ENCODE assay signal across 1 cellular context in genomic region chr20:12965212-12965879, GRCh38.
TF ChIP-seq lines count a peak whose summit lies in the region.

No MANE protein-coding gene starts in this region.

TF ChIP-seq in HepG2, 621 proteins besides CTCF, POLR2A, EP300 and RAD21 (continued from another document):
- no peak for TF ChIP-seq HNF1B (CRISPR knock-in tag; IDR thresholded peaks at IDR 0.05)
- no peak for TF ChIP-seq ZNF160 (CRISPR knock-in tag; IDR thresholded peaks at IDR 0.05)
- TF ChIP-seq HES4 (CRISPR knock-in tag; IDR thresholded peaks at IDR 0.05; ENCODE audit: borderline replicate concordance), result no peak
- no peak for TF ChIP-seq ZNF101 (CRISPR knock-in tag; IDR thresholded peaks at IDR 0.05; ENCODE audit: borderline replicate concordance, low read depth)
- TF ChIP-seq ZNF326 (CRISPR knock-in tag; IDR thresholded peaks at IDR 0.05; ENCODE audit: borderline replicate concordance), result no peak
- TF ChIP-seq KLF16 (CRISPR knock-in tag; IDR thresholded peaks at IDR 0.05), result no peak
- TF ChIP-seq ZNF543 (CRISPR knock-in tag; IDR thresholded peaks at IDR 0.05), result no peak
- TF ChIP-seq NFE2 (CRISPR knock-in tag; IDR thresholded peaks at IDR 0.05), result no peak
- TF ChIP-seq ZNF256 (CRISPR knock-in tag; conservative IDR thresholded peaks at IDR 0.05), result no peak
- no peak for TF ChIP-seq ZFP91 (CRISPR knock-in tag; IDR thresholded peaks at IDR 0.05; ENCODE audit: borderline replicate concordance)
- no peak for TF ChIP-seq BCL6 (CRISPR knock-in tag; IDR thresholded peaks at IDR 0.05)
- TF ChIP-seq KAT2B (IDR thresholded peaks at IDR 0.05; ENCODE audit: borderline replicate concordance, low read depth, low read length), result no peak
- TF ChIP-seq ATF7 (IDR thresholded peaks at IDR 0.05), result no peak
- no peak for TF ChIP-seq ATF7 (CRISPR knock-in tag; IDR thresholded peaks at IDR 0.05)
